8 cellular contexts compared by ENCODE assay signal in genomic region chr17:59155439-59156177, GRCh38. TPM values are rescaled to one million over a fixed set of nuclear protein-coding genes. Genes with fewer than 3 reads are reported as not detected.
A peak's percentile ranks its signal among the peaks of the same experiment; 100 is the strongest.
DNase-seq lines count a peak whose midpoint lies in the region; ATAC-seq, FAIRE-seq and TF ChIP-seq lines count a peak whose summit lies in the region.

TSS of gene PRR11 (plus strand) at chr17:59155746. CDS start at chr17:59169753, 14,007 bp downstream.

- H3K56ac ChIP-seq in H1 (replicated peaks; ENCODE audit: insufficient read length, low read depth, low read length) = peak within 1 kb of the TSS; percentile 89

- H2BK15ac ChIP-seq in H1 (ENCODE audit: low read length) = 0 out of 2 replicates have a peak within 1 kb of the TSS, but pooled peaks have one; percentile 25

- no peak within 1 kb of the TSS for H4K91ac ChIP-seq in H1 (replicated peaks; ENCODE audit: insufficient read length, low read length)

- peak within 1 kb of the TSS; percentile 99 for H3K18ac ChIP-seq in H1 (ENCODE audit: extremely low read depth, low read length)

- peak within 1 kb of the TSS; percentile 98; the same call in 1 of the 2 replicates for H2AK5ac ChIP-seq in H1 (ENCODE audit: low read depth, low read length)

- no peaks in the 10 kb centered on the region for H3K27me3 Mint-ChIP-seq in CD4-positive, CD25-positive, alpha-beta regulatory T cell
- H3K27me3 Mint-ChIP-seq in memory B cell = no peaks in the 10 kb centered on the region

- H3K27ac Mint-ChIP-seq in CD4-positive, CD25-positive, alpha-beta regulatory T cell = no peak within 1 kb of the TSS
- no peak within 1 kb of the TSS for H3K27ac Mint-ChIP-seq in memory B cell

- H3K27ac ChIP-seq in CD4-positive, CD25-positive, alpha-beta regulatory T cell (ENCODE audit: insufficient read depth, low read length, poor library complexity, severe bottlenecking) = peak within 1 kb of the TSS; percentile 79
- peak within 1 kb of the TSS; percentile 92 for H3K27ac ChIP-seq in H1 (ENCODE audit: low read depth, low read length)

- H3K27me3 ChIP-seq in CD4-positive, CD25-positive, alpha-beta regulatory T cell (ENCODE audit: control insufficient read depth, insufficient read depth, low read length) = no peaks in the 10 kb centered on the region
- no peaks in the 10 kb centered on the region for H3K27me3 ChIP-seq in H1 (replicated peaks in 1 of 4; ENCODE audit: control insufficient read depth in 3 of 4, extremely low read depth in 1 of 4, insufficient read depth in 3 of 4, low read length in 3 of 4)

- TF ChIP-seq RAD21 in H1 (IDR thresholded peaks at IDR 0.05 in 1 of 2, conservative IDR thresholded peaks at IDR 0.05 in 1 of 2; ENCODE audit: low read depth in 2 of 2, low read length in 2 of 2) = no peak

- peaks cover 20 to 58% (median 42%) of the 10 kb centered on the region in 4 donors for H3K4me1 Mint-ChIP-seq in CD4-positive, CD25-positive, alpha-beta regulatory T cell
- H3K4me1 Mint-ChIP-seq in memory B cell = peaks cover 13% of the 10 kb centered on the region

- TF ChIP-seq EP300 in H1 (IDR thresholded peaks at IDR 0.05; ENCODE audit: borderline replicate concordance in 1 of 2, low read depth in 2 of 2, low read length in 2 of 2) = no peak

- CTCF ChIA-PET in H1 (lab: Charles Lee; ENCODE audit: partially characterized antibody) = interaction anchor here (0.9 to 2.2 kb wide), 5 partner anchors 8 to 383 kb away, joined by 3 to 9 read pairs (median 3); no protein-coding TSS in a partner anchor

- DNase-seq in CD4-positive, CD25-positive, alpha-beta regulatory T cell = peak; percentile 94 to 100 (median 98)
- peak; percentile 99 for DNase-seq in NK-92 (lab: John Stamatoyannopoulos, UW; ENCODE audit: unreplicated experiment)
- DNase-seq in activated CD8-positive, alpha-beta memory T cell treated with anti-CD3 and anti-CD28 coated beads for 1 hour (ENCODE audit: extremely low read depth in 1 of 2, low read depth in 1 of 2) = peak; percentile 74 to 87
- DNase-seq in H1 (ENCODE audit: low read depth in 1 of 2, low spot score in 2 of 2) = peak in 1 of 2 experiments; percentile 80
- DNase-seq in memory B cell (ENCODE audit: low spot score in 2 of 2) = peak in 1 of 2 donors; percentile 70
- DNase-seq in stimulated activated CD8-positive, alpha-beta memory T cell treated with anti-CD3 and anti-CD28 coated beads, Interleukin-15, amount 100 ng/mL, for 24 hours (ENCODE audit: low read depth) = peak; percentile 50

- H3K23ac ChIP-seq in H1 (ENCODE audit: insufficient read length) = no peak within 1 kb of the TSS

- POLR2A ChIA-PET in H1 (lab: Charles Lee; ENCODE audit: partially characterized antibody) = interaction anchor here (0.6 to 2.8 kb wide), 17 partner anchors 8 to 638 kb away, joined by 3 to 32 read pairs (median 5); partner anchors contain the start of genes CLTC, SMG8 and TRIM37

- peak; percentile 95 for FAIRE-seq in H1 (lab: Jason Lieb, UNC)

- peak within 1 kb of the TSS; percentile 99 for H2BK5ac ChIP-seq in H1 (ENCODE audit: low read depth, low read length)

- no peaks in the 10 kb centered on the region for H3K79me1 ChIP-seq in H1 (ENCODE audit: low read depth, low read length)

- peaks cover 0 to 3% of the 10 kb centered on the region in 2 experiments for H4K20me1 ChIP-seq in H1 (replicated peaks in 1 of 2; ENCODE audit: control insufficient read depth in 1 of 2, insufficient read depth in 2 of 2, low read length in 2 of 2)

- no peak; a peak in 1 of 3 replicates for TF ChIP-seq POLR2A in H1 (IDR thresholded peaks at IDR 0.05; ENCODE audit: control extremely low read depth in 1 of 2, low read depth in 2 of 2, low read length in 2 of 2)

- H3K9me3 ChIP-seq in CD4-positive, CD25-positive, alpha-beta regulatory T cell (ENCODE audit: control insufficient read depth in 2 of 2, low read length in 2 of 2) = no peaks in the 10 kb centered on the region
- no peaks in the 10 kb centered on the region for H3K9me3 ChIP-seq in H1 (ENCODE audit: insufficient read depth in 2 of 2, low read depth in 1 of 2, low read length in 1 of 2)

- no peaks in the 10 kb centered on the region for H3K36me3 ChIP-seq in CD4-positive, CD25-positive, alpha-beta regulatory T cell (ENCODE audit: control insufficient read depth, insufficient read depth, low read length)
- no peaks in the 10 kb centered on the region; a peak in 1 of 8 replicates for H3K36me3 ChIP-seq in H1 (ENCODE audit: control insufficient read depth in 2 of 4, insufficient read depth in 4 of 4, low read length in 3 of 4)

- peak within 1 kb of the TSS; percentile 81 for H3K4ac ChIP-seq in H1 (replicated peaks; ENCODE audit: insufficient read length, low read depth, low read length)

- peak within 1 kb of the TSS; percentile 93 for H4K8ac ChIP-seq in H1 (ENCODE audit: extremely low read depth, insufficient read depth, low read length)

- peaks cover 10 to 86% of the 10 kb centered on the region in 2 experiments for H3K79me2 ChIP-seq in H1 (ENCODE audit: control insufficient read depth in 1 of 2, insufficient read depth in 2 of 2, low read length in 2 of 2)

- peak; percentile 87 to 88 for ATAC-seq in CD4-positive, CD25-positive, alpha-beta regulatory T cell (ENCODE audit: low read depth in 2 of 2)
- ATAC-seq in GM19372 (IDR thresholded peaks at IDR 0.05; ENCODE audit: low read depth, unreplicated experiment) = peak; percentile 87
- peak; percentile 73 for ATAC-seq in HG03469 (IDR thresholded peaks at IDR 0.05; ENCODE audit: unreplicated experiment)
- ATAC-seq in memory B cell (ENCODE audit: low read depth) = peak; percentile 84

- H2BK20ac ChIP-seq in H1 (ENCODE audit: low read length) = no peak within 1 kb of the TSS

- peak within 1 kb of the TSS; percentile 88 for H3K4me3 ChIP-seq in CD4-positive, CD25-positive, alpha-beta regulatory T cell (ENCODE audit: low read depth, low read length)
- H3K4me3 ChIP-seq in H1 (ENCODE audit: extremely low read depth in 1 of 4, insufficient read depth in 2 of 4, low read depth in 3 of 4, low read length in 4 of 4) = peak within 1 kb of the TSS; percentile 90 to 96 (median 94)

- H2BK120ac ChIP-seq in H1 (replicated peaks; ENCODE audit: low read depth, low read length) = no peak within 1 kb of the TSS

- H2AFZ ChIP-seq in H1 (ENCODE audit: low read length) = no peak within 1 kb of the TSS; the same call in 1 of the 2 replicates

- H2BK12ac ChIP-seq in H1 (ENCODE audit: low read depth, low read length) = peak within 1 kb of the TSS; percentile 95; the same call in 1 of the 2 replicates

- H3K9ac ChIP-seq in H1 (replicated peaks in 1 of 4; ENCODE audit: extremely low read depth in 1 of 4, low read depth in 3 of 4, low read length in 3 of 4) = peak within 1 kb of the TSS; percentile 91 to 99 (median 98)

- H3K4me2 ChIP-seq in H1 (ENCODE audit: insufficient read depth in 1 of 2, low read depth in 2 of 2, low read length in 2 of 2) = peak within 1 kb of the TSS; percentile 79 to 92

- no peaks in the 10 kb centered on the region for H3K9me3 Mint-ChIP-seq in CD4-positive, CD25-positive, alpha-beta regulatory T cell
- no peaks in the 10 kb centered on the region for H3K9me3 Mint-ChIP-seq in memory B cell

- WGBS in H1 (ENCODE audit: extremely low coverage in 1 of 2, insufficient coverage in 1 of 2, insufficient read length in 1 of 2, insufficient replicate concordance in 2 of 2, low coverage in 1 of 2, low lambda C conversion rate in 2 of 2, missing lambda C conversion rate in 1 of 2), 2 experiments = 3% methylated on average over 25 of the region's 25 CpGs; no CpG with 5 or more reads in 1 of the 2 experiments

- peak within 1 kb of the TSS in 1 of 4 donors; percentile 31 for H3K4me3 Mint-ChIP-seq in CD4-positive, CD25-positive, alpha-beta regulatory T cell
- H3K4me3 Mint-ChIP-seq in memory B cell = peak within 1 kb of the TSS; percentile 35

- TF ChIP-seq CTCF in H1 (IDR thresholded peaks at IDR 0.05; ENCODE audit: control extremely low read depth in 1 of 3, insufficient read depth in 1 of 3, low read depth in 1 of 3, low read length in 3 of 3) = no peak

- no peaks in the 10 kb centered on the region for H3K36me3 Mint-ChIP-seq in CD4-positive, CD25-positive, alpha-beta regulatory T cell
- H3K36me3 Mint-ChIP-seq in memory B cell = no peaks in the 10 kb centered on the region

- H4K5ac ChIP-seq in H1 (ENCODE audit: insufficient read length, low read depth, low read length) = peak within 1 kb of the TSS; percentile 97

- peak within 1 kb of the TSS; percentile 74 for H3K14ac ChIP-seq in H1 (ENCODE audit: insufficient read length)

- H3K4me1 ChIP-seq in CD4-positive, CD25-positive, alpha-beta regulatory T cell (ENCODE audit: control insufficient read depth, insufficient read depth, low read length, poor library complexity, severe bottlenecking) = peaks cover 54% of the 10 kb centered on the region
- peaks cover 0 to 8% (median 3%) of the 10 kb centered on the region in 4 experiments; a peak in 4 of 7 replicates for H3K4me1 ChIP-seq in H1 (replicated peaks in 1 of 4; ENCODE audit: control insufficient read depth in 3 of 4, insufficient read depth in 4 of 4, low read length in 3 of 4)

- peaks cover 9% of the 10 kb centered on the region for H3K23me2 ChIP-seq in H1 (ENCODE audit: low read depth, low read length)

TF ChIP-seq in H1, 55 proteins besides CTCF, POLR2A, EP300 and RAD21 (continues in another document):
- TF ChIP-seq EGR1 (IDR thresholded peaks at IDR 0.05; ENCODE audit: borderline replicate concordance, low read depth, low read length) = no peak
- TF ChIP-seq CHD2 (IDR thresholded peaks at IDR 0.05; ENCODE audit: low read length) = 0 out of 2 replicates have a peak, but pooled peaks have one; percentile 74
- 0 out of 2 replicates have a peak, but pooled peaks have one; percentile 27 for TF ChIP-seq TAF1 (IDR thresholded peaks at IDR 0.05; ENCODE audit: low read depth, low read length)
- TF ChIP-seq SP4 (IDR thresholded peaks at IDR 0.05; ENCODE audit: low read length) = no peak
- peak; percentile 36 for TF ChIP-seq ASH2L (IDR thresholded peaks at IDR 0.05; ENCODE audit: low read length)
- TF ChIP-seq CEBPB (IDR thresholded peaks at IDR 0.05; ENCODE audit: low read depth, low read length) = no peak
- TF ChIP-seq HDAC2 (IDR thresholded peaks at IDR 0.05; ENCODE audit: borderline replicate concordance in 1 of 2, low read depth in 2 of 2, low read length in 2 of 2) = peak; percentile 21 to 39; a peak in 1 of 4 replicates

RNA-seq across cellular contexts. Expression of gene PRR11, which starts in this region (rescaled TPM):
- total RNA-seq in CD4-positive, CD25-positive, alpha-beta regulatory T cell = 3.0 TPM
- polyA plus RNA-seq in CD4-positive, CD25-positive, alpha-beta regulatory T cell = 1 to 10 TPM; 1.2 to 1.8 (median 1.5) TPM
- 81.1 and 83.0 TPM in 2 replicates for total RNA-seq in H1 (2021; fragmentation: NEBNext Ultra II Directional; extraction: Animal tissue kit (Norgen Biotek cat#: 25700))
- 21.0 and 32.7 TPM in 2 replicates for polyA plus RNA-seq in H1 (2011; rRNA removed)
- polyA plus RNA-seq in H1 (2011; cell fraction: cytosol; rRNA removed) = 25.3 TPM
- 74.3 TPM for polyA plus RNA-seq in H1 (2011; cell fraction: nucleus; rRNA removed)
- 38.5 to 52.6 TPM (median 49.0 TPM) in 4 replicates for polyA plus RNA-seq in H1 (2012, experiment 1 of 2)
- 15.5 TPM for polyA plus RNA-seq in H1 (2012, experiment 2 of 2)
- polyA plus RNA-seq in H1 (2013, experiment 1 of 2) = 168 TPM
- polyA plus RNA-seq in H1 (2013, experiment 2 of 2) = 133 TPM
- 70.8 and 84.5 TPM in 2 replicates for polyA minus RNA-seq in H1 (2011; rRNA and poly(A)+ RNA removed)
- polyA minus RNA-seq in H1 (2011; cell fraction: cytosol; rRNA and poly(A)+ RNA removed) = 29.8 TPM
- 148 TPM for polyA minus RNA-seq in H1 (2011; cell fraction: nucleus; rRNA and poly(A)+ RNA removed)

Comparison
In these comparisons a context has a peak if more than half of its experiments do, and no peak if none do; other contexts are left out.
1. RNA of gene PRR11 (total RNA-seq): 81.1 to 83.0 TPM in H1; 3.0 TPM in CD4-positive, CD25-positive, alpha-beta regulatory T cell (single experiment); every median in the first group is over 10 times any median in the second.
2. RNA of gene PRR11 (polyA plus RNA-seq): 15.5 to 168 TPM in H1; 1.2 to 1.8 TPM in CD4-positive, CD25-positive, alpha-beta regulatory T cell; every median in the first group is over 4 times any median in the second.
3. Peak in every context shown above with its lines, with median percentiles within 50 percentile points of each other: ATAC-seq.